ENCODE assay signal across 21 cellular contexts in genomic region chr22:50479686-50480085, GRCh38. TPM values are rescaled to one million over a fixed set of nuclear protein-coding genes. Genes with fewer than 3 reads are reported as not detected.
DNase-seq lines count a peak whose midpoint lies in the region; ATAC-seq and TF ChIP-seq lines count a peak whose summit lies in the region.
"Had no signal": no experiment of that assay in that cellular context is flagged by ENCODE, and none has a peak within 500 bp of the region (broad histone marks: within the 10 kb centered on the region; RNA-seq: fewer than 3 reads in every experiment).

No MANE protein-coding gene starts in this region.

- WGBS in endodermal cell (ENCODE audit: insufficient coverage in 1 of 2, insufficient read length in 1 of 2), 2 experiments, result 87 to 93% methylated on average over 10 to 13 of the region's 13 CpGs

- no peaks in the 10 kb centered on the region for H3K27me3 Mint-ChIP-seq in activated naive CD4-positive, alpha-beta T cell treated with anti-CD3 and anti-CD28 coated beads, Interleukin-2, amount 50 U/mL, for 24 hours
- H3K27me3 Mint-ChIP-seq in T-helper 17 cell (peaks cover 5% of the 10 kb centered on the region), endodermal cell (ENCODE audit: insufficient read depth) (peaks cover 62% of the 10 kb centered on the region), type B pancreatic cell (peaks cover 38% of the 10 kb centered on the region)
- peaks cover 6% of the 10 kb centered on the region for H3K27me3 Mint-ChIP-seq in activated T-cell treated with anti-CD3 and anti-CD28 coated beads, Interleukin-2, amount 50 U/mL, for 24 hours

- no peak overlapping the region for H3K27ac ChIP-seq in endodermal cell (ENCODE audit: low read depth, low read length)
- H3K27ac ChIP-seq: right lobe of liver, vagina had no signal

- no peaks in the 10 kb centered on the region for H3K4me1 ChIP-seq in endodermal cell (ENCODE audit: control insufficient read depth, insufficient read depth, low read length)

- H3K9me3 ChIP-seq in T-helper 17 cell (ENCODE audit: control insufficient read depth, low read length, poor library complexity, severe bottlenecking) (no peaks in the 10 kb centered on the region), endodermal cell (ENCODE audit: control insufficient read depth, low read length) (no peaks in the 10 kb centered on the region)
- H3K9me3 ChIP-seq: right lobe of liver, vagina had no signal

- peak overlapping the region; percentile 6 for H3K27ac Mint-ChIP-seq in activated naive CD4-positive, alpha-beta T cell treated with anti-CD3 and anti-CD28 coated beads, Interleukin-2, amount 50 U/mL, for 24 hours
- H3K27ac Mint-ChIP-seq in T-helper 17 cell (no peak overlapping the region), endodermal cell (no peak overlapping the region), type B pancreatic cell (peak overlapping the region; percentile 44)
- H3K27ac Mint-ChIP-seq in activated T-cell treated with anti-CD3 and anti-CD28 coated beads, Interleukin-2, amount 50 U/mL, for 24 hours, result no peak overlapping the region
- H3K27ac Mint-ChIP-seq: HFFc6 had no signal

- no peak overlapping the region for H3K4me3 ChIP-seq in endodermal cell (ENCODE audit: low read length)
- H3K4me3 ChIP-seq: right lobe of liver, vagina had no signal

- H3K36me3 Mint-ChIP-seq in activated naive CD4-positive, alpha-beta T cell treated with anti-CD3 and anti-CD28 coated beads, Interleukin-2, amount 50 U/mL, for 24 hours, result no peaks in the 10 kb centered on the region
- H3K36me3 Mint-ChIP-seq in T-helper 17 cell (ENCODE audit: low read depth) (no peaks in the 10 kb centered on the region), endodermal cell (ENCODE audit: low read depth) (no peaks in the 10 kb centered on the region), type B pancreatic cell (no peaks in the 10 kb centered on the region)
- H3K36me3 Mint-ChIP-seq in activated T-cell treated with anti-CD3 and anti-CD28 coated beads, Interleukin-2, amount 50 U/mL, for 24 hours (ENCODE audit: low read depth), result no peaks in the 10 kb centered on the region

- DNase-seq in activated naive CD4-positive, alpha-beta T cell (lab: John Stamatoyannopoulos, UW), result no peak
- no peak for DNase-seq in T-helper 17 cell
- DNase-seq in endodermal cell, result no peak
- no peak for DNase-seq in type B pancreatic cell (ENCODE audit: extremely low spot score, unreplicated experiment)
- DNase-seq in activated T-cell treated with anti-CD3 and anti-CD28 coated beads, Interleukin-2, amount 50 U/mL, for 24 hours, result no peak
- DNase-seq: HFFc6; hippocampal formation; kidney; mesendoderm; NCI-H1436; NK-92 treated with Interleukin-12 subunit alpha and Interleukin-12 subunit beta, amount 100 ng/mL, for 24 hours; occipital lobe; right lobe of liver; RPMI8226; SW 1271 had no signal

- no peak overlapping the region for H3K9ac ChIP-seq in endodermal cell (ENCODE audit: extremely low read depth, low read length, poor library complexity, severe bottlenecking)

- H3K36me3 ChIP-seq in endodermal cell (ENCODE audit: control insufficient read depth, insufficient read depth, low read length), result no peaks in the 10 kb centered on the region
- H3K36me3 ChIP-seq: right lobe of liver, vagina had no signal

- H3K4me1 Mint-ChIP-seq in activated naive CD4-positive, alpha-beta T cell treated with anti-CD3 and anti-CD28 coated beads, Interleukin-2, amount 50 U/mL, for 24 hours, result peaks cover 9% of the 10 kb centered on the region
- H3K4me1 Mint-ChIP-seq in T-helper 17 cell (peaks cover 10% of the 10 kb centered on the region), endodermal cell (peaks cover 2% of the 10 kb centered on the region), type B pancreatic cell (ENCODE audit: unreplicated experiment) (peaks cover 13% of the 10 kb centered on the region)
- peaks cover 10% of the 10 kb centered on the region for H3K4me1 Mint-ChIP-seq in activated T-cell treated with anti-CD3 and anti-CD28 coated beads, Interleukin-2, amount 50 U/mL, for 24 hours (ENCODE audit: low read depth)

- peak overlapping the region; percentile 79 for H3K4me3 Mint-ChIP-seq in activated naive CD4-positive, alpha-beta T cell treated with anti-CD3 and anti-CD28 coated beads, Interleukin-2, amount 50 U/mL, for 24 hours
- H3K4me3 Mint-ChIP-seq in T-helper 17 cell (peak overlapping the region; percentile 81), endodermal cell (peak overlapping the region; percentile 54), type B pancreatic cell (peak overlapping the region; percentile 78)
- no peak overlapping the region for H3K4me3 Mint-ChIP-seq in activated T-cell treated with anti-CD3 and anti-CD28 coated beads, Interleukin-2, amount 50 U/mL, for 24 hours
- H3K4me3 Mint-ChIP-seq: HFFc6 had no signal

- ATAC-seq in T-helper 17 cell, result no peak
- ATAC-seq in HG03025 (IDR thresholded peaks at IDR 0.05; ENCODE audit: low FRiP score, unreplicated experiment), result no peak
- no peak for ATAC-seq in GM19455 (IDR thresholded peaks at IDR 0.05; ENCODE audit: unreplicated experiment)
- ATAC-seq: right lobe of liver had no signal

- peaks cover 20% of the 10 kb centered on the region for H3K27me3 ChIP-seq in endodermal cell (ENCODE audit: control insufficient read depth, insufficient read depth, low read length, poor library complexity, severe bottlenecking)
- H3K27me3 ChIP-seq: right lobe of liver had no signal

- TF ChIP-seq CTCF in endodermal cell (conservative IDR thresholded peaks at IDR 0.05), result no peak
- no peak for TF ChIP-seq CTCF in type B pancreatic cell (conservative IDR thresholded peaks at IDR 0.05)

- no peaks in the 10 kb centered on the region for H3K9me3 Mint-ChIP-seq in activated naive CD4-positive, alpha-beta T cell treated with anti-CD3 and anti-CD28 coated beads, Interleukin-2, amount 50 U/mL, for 24 hours
- H3K9me3 Mint-ChIP-seq in endodermal cell (no peaks in the 10 kb centered on the region), type B pancreatic cell (no peaks in the 10 kb centered on the region)
- H3K9me3 Mint-ChIP-seq in activated T-cell treated with anti-CD3 and anti-CD28 coated beads, Interleukin-2, amount 50 U/mL, for 24 hours, result no peaks in the 10 kb centered on the region
- H3K9me3 Mint-ChIP-seq: HFFc6 had no signal

RNA-seq across cellular contexts. Expression of gene ADM2, which starts 1.7 kb away (rescaled TPM):
- 1 to 10 TPM; 1.7 to 2.4 TPM for total RNA-seq in T-helper 17 cell
- 1 to 10 TPM; 4.0 to 4.2 TPM for total RNA-seq in endodermal cell
- polyA plus RNA-seq in endodermal cell (2013, experiment 1 of 2), result 5.0 TPM
- polyA plus RNA-seq in endodermal cell (2013, experiment 2 of 2), result 2.8 TPM
- total RNA-seq in type B pancreatic cell (ENCODE audit: low replicate concordance), result 2.6 and 10.2 TPM in 2 replicates
- total RNA-seq: LHCN-M2, occipital lobe, vagina had no signal

RNA-seq across cellular contexts. Expression of gene SBF1, which starts 4.9 kb away (rescaled TPM):
- total RNA-seq in T-helper 17 cell, result 100 to 1,000 TPM; 202 to 217 TPM
- 10 to 100 TPM; 89.9 to 90.1 TPM for total RNA-seq in endodermal cell
- polyA plus RNA-seq in endodermal cell (2013, experiment 1 of 2), result 84.3 TPM
- 75.6 TPM for polyA plus RNA-seq in endodermal cell (2013, experiment 2 of 2)
- total RNA-seq in type B pancreatic cell (ENCODE audit: low replicate concordance), result 119 and 133 TPM in 2 replicates

RNA-seq across cellular contexts. Expression of gene MIOX, which starts 7.0 kb away (rescaled TPM):
- not detected for total RNA-seq in T-helper 17 cell
- total RNA-seq in endodermal cell, result not detected
- polyA plus RNA-seq in endodermal cell (2013, experiment 1 of 2), result 0.21 TPM
- polyA plus RNA-seq in endodermal cell (2013, experiment 2 of 2), result 0.29 TPM
- 1.2 TPM in 1 of 2 replicates, not detected in the other for total RNA-seq in type B pancreatic cell (ENCODE audit: low replicate concordance)
- total RNA-seq: HFFc6, HT-29, LHCN-M2, occipital lobe, right lobe of liver, vagina had no signal

RNA-seq across cellular contexts. Expression of gene LMF2, which starts 27.8 kb away (rescaled TPM):
- total RNA-seq in T-helper 17 cell, result 100 to 1,000 TPM; 110 to 130 TPM
- total RNA-seq in endodermal cell, result 10 to 100 TPM; 58.8 to 65.2 TPM
- 53.1 TPM for polyA plus RNA-seq in endodermal cell (2013, experiment 1 of 2)
- 43.3 TPM for polyA plus RNA-seq in endodermal cell (2013, experiment 2 of 2)
- 65.5 and 74.0 TPM in 2 replicates for total RNA-seq in type B pancreatic cell (ENCODE audit: low replicate concordance)

RNA-seq across cellular contexts. Expression of gene NCAPH2, which starts 28.3 kb away (rescaled TPM):
- total RNA-seq in T-helper 17 cell (100 to 1,000 TPM in 1 of 2 donors, 10 to 100 TPM in 1; 97.0 to 103 TPM), endodermal cell (10 to 100 TPM; 63.3 to 73.1 TPM), type B pancreatic cell (ENCODE audit: low replicate concordance) (60.0 and 75.2 TPM in 2 replicates)
- polyA plus RNA-seq in endodermal cell (2013, experiment 1 of 2), result 52.0 TPM
- polyA plus RNA-seq in endodermal cell (2013, experiment 2 of 2), result 49.5 TPM

Comparison
In these comparisons a context has a peak if more than half of its experiments do, and no peak if none do; other contexts are left out.
1. H3K27ac Mint-ChIP-seq: peak in activated naive CD4-positive, alpha-beta T cell treated with anti-CD3 and anti-CD28 coated beads, Interleukin-2, amount 50 U/mL, for 24 hours (single experiment) and type B pancreatic cell (single experiment); none in T-helper 17 cell (single experiment), endodermal cell (single experiment) and activated T-cell treated with anti-CD3 and anti-CD28 coated beads, Interleukin-2, amount 50 U/mL, for 24 hours (single experiment).